ENCODE assay signal across 8 cellular contexts in the genomic region with DNA sequence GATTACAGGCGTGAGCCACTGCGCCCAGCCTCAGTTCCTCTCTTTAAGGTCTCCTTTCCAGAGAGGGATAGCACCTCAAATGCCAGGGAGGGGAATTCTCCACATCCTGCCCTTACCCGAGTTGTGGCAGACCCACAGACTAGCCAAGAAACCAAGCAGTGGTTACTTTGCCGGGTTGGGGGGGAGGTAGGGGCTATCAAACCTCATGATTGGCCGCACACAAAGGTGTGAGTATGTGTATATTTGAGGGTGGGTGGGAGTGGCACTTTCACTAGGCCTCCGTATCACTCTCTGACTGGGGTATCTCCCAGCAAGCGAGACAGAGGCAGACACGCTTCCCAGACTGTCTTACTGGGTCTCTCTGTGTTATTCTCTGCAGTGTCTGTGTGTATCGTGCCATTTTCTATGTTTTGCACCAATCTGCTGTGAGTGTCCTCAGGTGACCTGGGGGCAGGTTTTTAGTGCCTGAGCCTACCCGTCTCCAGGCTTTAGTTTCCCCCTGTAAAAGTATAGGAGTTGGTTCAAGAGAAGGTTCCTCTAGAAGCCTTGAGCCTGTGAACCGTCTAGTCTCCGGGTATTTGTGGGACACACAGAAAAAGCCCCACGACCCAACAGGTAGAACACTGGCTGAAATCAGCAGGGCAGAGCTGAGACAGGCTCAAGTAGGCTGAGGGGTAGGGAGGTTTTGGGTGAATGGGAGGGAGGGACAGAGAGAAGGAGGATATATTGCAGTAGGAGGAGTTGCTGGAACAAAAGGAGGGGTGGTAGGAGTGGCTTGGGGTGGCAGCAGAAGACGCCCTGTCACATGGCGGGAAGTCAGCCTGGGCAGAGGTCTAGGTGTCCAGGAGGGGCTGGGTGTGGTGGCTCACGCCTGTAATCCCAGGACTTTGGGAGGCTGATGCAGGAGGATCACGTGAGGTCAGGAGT.
DNase-seq lines count a peak whose midpoint lies in the region; ATAC-seq, FAIRE-seq and TF ChIP-seq lines count a peak whose summit lies in the region.

No MANE protein-coding gene starts in this region.

- no peak overlapping the region for H3K27ac ChIP-seq in OCI-LY3 (ENCODE audit: low read length)

- H3K4me1 ChIP-seq in OCI-LY3 (ENCODE audit: low read length), result peaks cover 73% of the 10 kb centered on the region

- no peaks in the 10 kb centered on the region for H3K9me3 ChIP-seq in OCI-LY3 (ENCODE audit: insufficient read depth, low read length)

- no peaks in the 10 kb centered on the region for H3K9me3 Mint-ChIP-seq in dendritic cell treated with granulocyte-macrophage colony-stimulating factor and Interleukin-4, amounts not matched to agents 40 ng/mL and 50 ng/mL, for 4 days
- H3K9me3 Mint-ChIP-seq in nephron, result no peaks in the 10 kb centered on the region

- peaks cover 62% of the 10 kb centered on the region for H3K36me3 Mint-ChIP-seq in dendritic cell treated with granulocyte-macrophage colony-stimulating factor and Interleukin-4, amounts not matched to agents 40 ng/mL and 50 ng/mL, for 4 days (ENCODE audit: low read depth)
- no peaks in the 10 kb centered on the region for H3K36me3 Mint-ChIP-seq in nephron (ENCODE audit: low read depth)

- no peaks in the 10 kb centered on the region for H3K36me3 ChIP-seq in OCI-LY3 (replicated peaks; ENCODE audit: low read depth, low read length)

- no peak for FAIRE-seq in H54 (lab: Jason Lieb, UNC)

- no peak overlapping the region for H3K9ac ChIP-seq in OCI-LY3 (ENCODE audit: low read length)

- TF ChIP-seq CTCF in OCI-LY3 (IDR thresholded peaks at IDR 0.05; ENCODE audit: low read depth, low read length), result no peak
- TF ChIP-seq CTCF in nephron (IDR thresholded peaks at IDR 0.05; ENCODE audit: unreplicated experiment in 3 of 3), result no peak
- TF ChIP-seq CTCF in GM10266 (IDR thresholded peaks at IDR 0.05; ENCODE audit: control insufficient read depth, insufficient read depth, low read depth, missing control alignments), result no peak

- no peak overlapping the region for H3K4me3 ChIP-seq in OCI-LY3 (ENCODE audit: low read length)

- peak overlapping the region; percentile 66 for H3K4me3 Mint-ChIP-seq in dendritic cell treated with granulocyte-macrophage colony-stimulating factor and Interleukin-4, amounts not matched to agents 40 ng/mL and 50 ng/mL, for 4 days
- H3K4me3 Mint-ChIP-seq in nephron, result peak overlapping the region; percentile 21 to 74 (median 40)

- H3K4me1 Mint-ChIP-seq in dendritic cell treated with granulocyte-macrophage colony-stimulating factor and Interleukin-4, amounts not matched to agents 40 ng/mL and 50 ng/mL, for 4 days (ENCODE audit: low read depth), result peaks cover 96% of the 10 kb centered on the region
- H3K4me1 Mint-ChIP-seq in nephron, result peaks cover 88% of the 10 kb centered on the region

- H4K20me1 ChIP-seq in OCI-LY3 (ENCODE audit: insufficient read depth, low read length), result peaks cover 2% of the 10 kb centered on the region; the same call in 1 of the 2 replicates

- DNase-seq in H54 (ENCODE audit: insufficient read length, low spot score), result no peak
- no peak for DNase-seq in GM10266 (ENCODE audit: extremely low spot score)
- DNase-seq in hepatic stellate cell (ENCODE audit: low spot score), result no peak

- TF ChIP-seq POLR2A in H54 (IDR thresholded peaks at IDR 0.05; ENCODE audit: low read depth, low read length), result peak; percentile 61

- no peaks in the 10 kb centered on the region for H3K79me2 ChIP-seq in OCI-LY3 (ENCODE audit: low read length)

- peak overlapping the region; percentile 95 for H3K27ac Mint-ChIP-seq in dendritic cell treated with granulocyte-macrophage colony-stimulating factor and Interleukin-4, amounts not matched to agents 40 ng/mL and 50 ng/mL, for 4 days
- peak overlapping the region; percentile 87 to 97 (median 95) for H3K27ac Mint-ChIP-seq in nephron

- no peak overlapping the region for H2AFZ ChIP-seq in OCI-LY3 (ENCODE audit: low read depth, low read length)

- H3K4me2 ChIP-seq in OCI-LY3 (ENCODE audit: low read length), result 0 out of 2 replicates have a peak overlapping the region, but pooled peaks have one; percentile 1

- H3K27me3 Mint-ChIP-seq in dendritic cell treated with granulocyte-macrophage colony-stimulating factor and Interleukin-4, amounts not matched to agents 40 ng/mL and 50 ng/mL, for 4 days, result no peaks in the 10 kb centered on the region
- no peaks in the 10 kb centered on the region for H3K27me3 Mint-ChIP-seq in nephron (ENCODE audit: low read depth)

- intact Hi-C loops in dendritic cell treated with granulocyte-macrophage colony-stimulating factor and Interleukin-4, amounts not matched to agents 40 ng/mL and 50 ng/mL, for 4 days (cut with micrococcal nuclease), result no loop called here

- ATAC-seq in GM18868 (IDR thresholded peaks at IDR 0.05; ENCODE audit: unreplicated experiment), result no peak
- ATAC-seq in GM21447 (IDR thresholded peaks at IDR 0.05; ENCODE audit: unreplicated experiment), result no peak

- peaks cover 53% of the 10 kb centered on the region for H3K27me3 ChIP-seq in OCI-LY3 (ENCODE audit: low read depth, low read length)
